Comparison of ENCODE assay signal across 8 cellular contexts in the genomic region with DNA sequence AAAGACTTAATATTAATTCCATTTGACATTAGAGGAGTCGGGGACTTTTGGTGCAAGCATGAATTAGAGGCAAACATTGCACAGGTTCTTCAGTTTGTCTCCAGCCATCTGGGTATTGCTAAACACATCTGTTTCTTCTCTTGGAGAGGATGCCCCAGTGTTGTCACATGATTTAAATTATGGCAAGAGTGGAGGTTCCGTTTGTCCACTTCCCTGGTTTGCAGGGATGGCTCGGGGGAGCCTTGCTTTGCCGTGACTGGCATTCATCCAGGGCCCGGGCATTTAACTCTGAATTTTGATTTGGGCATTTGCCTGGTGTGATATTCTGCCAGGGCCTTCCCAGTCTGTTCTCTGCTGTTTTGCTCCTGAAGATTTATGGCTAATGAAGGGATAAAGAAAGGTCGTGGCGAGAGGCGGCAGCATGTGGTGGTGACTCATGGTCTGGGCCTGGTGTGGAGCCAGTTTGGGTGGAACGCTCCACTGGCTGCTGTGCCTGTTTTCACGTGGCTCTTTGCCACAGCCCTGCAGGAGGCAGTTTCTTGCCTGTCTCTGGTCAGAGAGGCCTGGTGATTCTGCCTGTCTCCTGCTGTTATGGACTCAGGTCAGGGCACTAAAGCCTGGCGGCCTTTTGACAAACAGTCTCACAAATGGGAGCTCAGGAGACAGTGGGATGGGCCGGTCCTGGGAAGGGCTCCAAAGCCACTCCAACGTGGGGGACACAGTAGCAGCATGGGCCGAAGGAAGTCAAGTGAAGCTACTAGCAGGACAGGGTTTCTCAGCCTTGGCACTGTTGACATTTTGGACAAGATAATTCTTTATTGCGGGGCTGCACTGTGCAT.
A peak's percentile ranks its signal among the peaks of the same experiment; 100 is the strongest.
DNase-seq lines count a peak whose midpoint lies in the region; ATAC-seq and TF ChIP-seq lines count a peak whose summit lies in the region.

No MANE protein-coding gene starts in this region.

- peak; percentile 94 for DNase-seq in AG09319 (ENCODE audit: extremely low read depth, low read depth)
- peak; percentile 98 for DNase-seq in amniotic epithelial cell (ENCODE audit: low read depth)
- peak; percentile 93 for DNase-seq in left cardiac atrium
- DNase-seq in renal cortical epithelial cell (ENCODE audit: low read depth): peak; percentile 98
- DNase-seq in KBM-7: no peak
- no peak for DNase-seq in activated effector memory CD4-positive, alpha-beta T cell treated with Interleukin-2 at 50 U/mL for 16 hours

- intact Hi-C loops in left cardiac atrium (cut with DNase I): loop anchor here in 1 of 2 donors (10.0 kb wide), 1 partner anchor 158 kb away; no protein-coding TSS in a partner anchor

- peak; percentile 23; the same call in 1 of the 2 replicates for TF ChIP-seq RAD21 in Ishikawa (IDR thresholded peaks at IDR 0.05; ENCODE audit: low read depth)

- ATAC-seq in left cardiac atrium: peak; percentile 93 to 97
- no peak for ATAC-seq in HG02852 (IDR thresholded peaks at IDR 0.05; ENCODE audit: unreplicated experiment)

- TF ChIP-seq CTCF in AG09319 (IDR thresholded peaks at IDR 0.05; ENCODE audit: low read depth, low read length): peak; percentile 1; the same call in 1 of the 2 replicates

- in situ Hi-C loops in KBM-7 (cut with MboI; ENCODE audit: low pct_unique_long_range_greater_than_20kb, low sequenced_read_pairs): no loop called here

- TF ChIP-seq EP300 in Ishikawa (IDR thresholded peaks at IDR 0.05; ENCODE audit: borderline replicate concordance): peak; percentile 100

TF ChIP-seq in Ishikawa, 13 proteins besides CTCF, POLR2A, EP300 and RAD21:
- 0 out of 2 replicates have a peak, but pooled peaks have one; percentile 17 for TF ChIP-seq TAF1 (IDR thresholded peaks at IDR 0.05; ENCODE audit: low read depth)
- TF ChIP-seq NFIC (IDR thresholded peaks at IDR 0.05): peak; percentile 100
- TF ChIP-seq MAX (IDR thresholded peaks at IDR 0.05): peak; percentile 91
- TF ChIP-seq TCF12 (IDR thresholded peaks at IDR 0.05; ENCODE audit: low read depth): peak; percentile 100
- peak; percentile 98 for TF ChIP-seq TEAD4 (IDR thresholded peaks at IDR 0.05)
- TF ChIP-seq, protein P1, sequence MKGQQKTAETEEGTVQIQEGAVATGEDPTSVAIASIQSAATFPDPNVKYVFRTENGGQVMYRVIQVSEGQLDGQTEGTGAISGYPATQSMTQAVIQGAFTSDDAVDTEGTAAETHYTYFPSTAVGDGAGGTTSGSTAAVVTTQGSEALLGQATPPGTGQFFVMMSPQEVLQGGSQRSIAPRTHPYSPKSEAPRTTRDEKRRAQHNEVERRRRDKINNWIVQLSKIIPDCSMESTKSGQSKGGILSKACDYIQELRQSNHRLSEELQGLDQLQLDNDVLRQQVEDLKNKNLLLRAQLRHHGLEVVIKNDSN (IDR thresholded peaks at IDR 0.05): peak; percentile 41
- TF ChIP-seq EGR1 (IDR thresholded peaks at IDR 0.05): no peak
- TF ChIP-seq FOXM1 (IDR thresholded peaks at IDR 0.05; ENCODE audit: borderline replicate concordance, low read depth): peak; percentile 97
- TF ChIP-seq YY1 (IDR thresholded peaks at IDR 0.05; ENCODE audit: low read depth): peak; percentile 50; the same call in 1 of the 2 replicates
- TF ChIP-seq, protein P2, sequence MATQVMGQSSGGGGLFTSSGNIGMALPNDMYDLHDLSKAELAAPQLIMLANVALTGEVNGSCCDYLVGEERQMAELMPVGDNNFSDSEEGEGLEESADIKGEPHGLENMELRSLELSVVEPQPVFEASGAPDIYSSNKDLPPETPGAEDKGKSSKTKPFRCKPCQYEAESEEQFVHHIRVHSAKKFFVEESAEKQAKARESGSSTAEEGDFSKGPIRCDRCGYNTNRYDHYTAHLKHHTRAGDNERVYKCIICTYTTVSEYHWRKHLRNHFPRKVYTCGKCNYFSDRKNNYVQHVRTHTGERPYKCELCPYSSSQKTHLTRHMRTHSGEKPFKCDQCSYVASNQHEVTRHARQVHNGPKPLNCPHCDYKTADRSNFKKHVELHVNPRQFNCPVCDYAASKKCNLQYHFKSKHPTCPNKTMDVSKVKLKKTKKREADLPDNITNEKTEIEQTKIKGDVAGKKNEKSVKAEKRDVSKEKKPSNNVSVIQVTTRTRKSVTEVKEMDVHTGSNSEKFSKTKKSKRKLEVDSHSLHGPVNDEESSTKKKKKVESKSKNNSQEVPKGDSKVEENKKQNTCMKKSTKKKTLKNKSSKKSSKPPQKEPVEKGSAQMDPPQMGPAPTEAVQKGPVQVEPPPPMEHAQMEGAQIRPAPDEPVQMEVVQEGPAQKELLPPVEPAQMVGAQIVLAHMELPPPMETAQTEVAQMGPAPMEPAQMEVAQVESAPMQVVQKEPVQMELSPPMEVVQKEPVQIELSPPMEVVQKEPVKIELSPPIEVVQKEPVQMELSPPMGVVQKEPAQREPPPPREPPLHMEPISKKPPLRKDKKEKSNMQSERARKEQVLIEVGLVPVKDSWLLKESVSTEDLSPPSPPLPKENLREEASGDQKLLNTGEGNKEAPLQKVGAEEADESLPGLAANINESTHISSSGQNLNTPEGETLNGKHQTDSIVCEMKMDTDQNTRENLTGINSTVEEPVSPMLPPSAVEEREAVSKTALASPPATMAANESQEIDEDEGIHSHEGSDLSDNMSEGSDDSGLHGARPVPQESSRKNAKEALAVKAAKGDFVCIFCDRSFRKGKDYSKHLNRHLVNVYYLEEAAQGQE (IDR thresholded peaks at IDR 0.05; ENCODE audit: low read depth): peak; percentile 32; the same call in 1 of the 2 replicates
- no peak for TF ChIP-seq ZBTB7A (IDR thresholded peaks at IDR 0.05; ENCODE audit: low read depth)
- no peak for TF ChIP-seq CREB1 (IDR thresholded peaks at IDR 0.05; ENCODE audit: low read depth)
- TF ChIP-seq CEBPB (IDR thresholded peaks at IDR 0.05): peak; percentile 70; the same call in 1 of the 2 replicates

Comparison
In these comparisons a context has a peak if more than half of its experiments do, and no peak if none do; other contexts are left out.
1. DNase-seq: peak in AG09319 (single experiment), amniotic epithelial cell (single experiment), left cardiac atrium (single experiment) and renal cortical epithelial cell (single experiment); none in KBM-7 (single experiment) and activated effector memory CD4-positive, alpha-beta T cell treated with Interleukin-2 at 50 U/mL for 16 hours (single experiment).